Comparison of ENCODE assay signal across 1 cellular context in genomic region chr6:36953931-36954261, GRCh38.
TF ChIP-seq lines count a peak whose summit lies in the region.

No MANE protein-coding gene starts in this region.

TF ChIP-seq in WTC11, 78 proteins besides CTCF, POLR2A, EP300 and RAD21:
- TF ChIP-seq ZNF219 (CRISPR knock-in tag; IDR thresholded peaks at IDR 0.05; ENCODE audit: borderline replicate concordance) (no peak), RORB (CRISPR knock-in tag; IDR thresholded peaks at IDR 0.05) (no peak), EMX1 (CRISPR knock-in tag; IDR thresholded peaks at IDR 0.05) (no peak), MLX (CRISPR knock-in tag; IDR thresholded peaks at IDR 0.05) (no peak), ZNF281 (CRISPR knock-in tag; IDR thresholded peaks at IDR 0.05) (no peak), TEAD4 (CRISPR knock-in tag; IDR thresholded peaks at IDR 0.05) (no peak), ZNF425 (CRISPR knock-in tag; conservative IDR thresholded peaks at IDR 0.05) (no peak), NR1H2 (CRISPR knock-in tag; IDR thresholded peaks at IDR 0.05) (no peak), ZNF138 (CRISPR knock-in tag; conservative IDR thresholded peaks at IDR 0.05) (no peak), FOXJ3 (CRISPR knock-in tag; IDR thresholded peaks at IDR 0.05; ENCODE audit: borderline replicate concordance) (no peak), ZNF232 (CRISPR knock-in tag; IDR thresholded peaks at IDR 0.05) (no peak)
